Comparison of ENCODE assay signal across 14 cellular contexts in the genomic region with DNA sequence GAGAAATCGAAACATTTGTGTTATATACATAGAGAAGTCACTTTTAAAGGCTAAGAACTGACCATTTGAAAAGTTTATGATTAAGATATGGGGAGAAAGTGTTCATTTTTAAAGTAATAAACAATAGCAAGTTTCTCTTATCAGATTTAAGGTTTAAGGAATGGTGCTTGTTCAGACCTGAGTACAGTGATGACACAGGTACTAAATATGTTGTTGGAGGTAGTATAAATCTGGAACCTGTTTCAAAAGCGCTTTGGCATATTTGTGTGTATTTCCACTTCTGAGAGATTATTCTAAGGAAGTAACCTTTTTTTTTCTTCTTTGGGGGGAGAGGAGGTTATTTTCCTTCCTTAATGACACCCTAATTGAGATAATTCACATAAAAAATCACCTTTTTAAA. TPM values are rescaled to one million over a fixed set of nuclear protein-coding genes. Genes with fewer than 3 reads are reported as not detected.
DNase-seq lines count a peak whose midpoint lies in the region; ATAC-seq, FAIRE-seq and TF ChIP-seq lines count a peak whose summit lies in the region.
"Had no signal": no experiment of that assay in that cellular context is flagged by ENCODE, and none has a peak within 500 bp of the region (broad histone marks: within the 10 kb centered on the region; RNA-seq: fewer than 3 reads in every experiment).

No MANE protein-coding gene starts in this region.

- POLR2A ChIA-PET in activated CD8-positive, alpha-beta T cell treated with anti-CD3 and anti-CD28 coated beads for 36 hours (lab: Charles Lee): interaction anchor here (0.6 to 3.8 kb wide), 3 partner anchors 10 to 69 kb away, joined by 3 to 33 read pairs (median 9); a partner anchor contains a TSS

- peaks cover 0 to 11% of the 10 kb centered on the region in 2 donors for H3K4me1 ChIP-seq in kidney (ENCODE audit: control insufficient read depth in 1 of 2, insufficient read depth in 1 of 2, low read depth in 1 of 2, low read length in 2 of 2)

- H3K4me3 ChIP-seq in kidney (ENCODE audit: low read length in 2 of 2): peak overlapping the region; percentile 37 to 45
- H3K4me3 ChIP-seq: ovary, tibial nerve had no signal

- H3K4me1 Mint-ChIP-seq in T-helper 2 cell treated with Interferon-gamma antibody and Interleukin-4, amounts not matched to agents 5 μg/mL and 100 μg/mL, for 36 hours (ENCODE audit: low read depth): peaks cover 70% of the 10 kb centered on the region
- peaks cover 85% of the 10 kb centered on the region for H3K4me1 Mint-ChIP-seq in activated CD8-positive, alpha-beta T cell treated with anti-CD3 and anti-CD28 coated beads for 36 hours (ENCODE audit: low read depth)
- H3K4me1 Mint-ChIP-seq in stimulated activated memory B cell treated with anti-CD40 and anti-IgM and Interleukin-4, amounts not matched to agents 10 μg/mL and 1 μg/mL and 100 μg/mL, for 72 hours: peaks cover 76% of the 10 kb centered on the region

- peak overlapping the region; percentile 92 for H3K27ac Mint-ChIP-seq in T-helper 2 cell treated with Interferon-gamma antibody and Interleukin-4, amounts not matched to agents 5 μg/mL and 100 μg/mL, for 36 hours
- peak overlapping the region; percentile 98 for H3K27ac Mint-ChIP-seq in activated CD8-positive, alpha-beta T cell treated with anti-CD3 and anti-CD28 coated beads for 36 hours
- H3K27ac Mint-ChIP-seq in stimulated activated memory B cell treated with anti-CD40 and anti-IgM and Interleukin-4, amounts not matched to agents 10 μg/mL and 1 μg/mL and 100 μg/mL, for 72 hours: peak overlapping the region; percentile 85

- FAIRE-seq in kidney (lab: Jason Lieb, UNC): no peak

- no peak for TF ChIP-seq CTCF in activated CD8-positive, alpha-beta T cell treated with anti-CD3 and anti-CD28 coated beads for 36 hours (IDR thresholded peaks at IDR 0.05)
- no peak for TF ChIP-seq CTCF in kidney (IDR thresholded peaks at IDR 0.05; ENCODE audit: borderline replicate concordance, extremely low read depth, insufficient read depth)

- no peak for ATAC-seq in activated CD8-positive, alpha-beta T cell treated with anti-CD3 and anti-CD28 coated beads for 36 hours
- ATAC-seq in stimulated activated memory B cell treated with anti-CD40 and anti-IgM and Interleukin-4, amounts not matched to agents 10 μg/mL and 1 μg/mL and 100 μg/mL, for 72 hours: no peak
- ATAC-seq in HG03565 (IDR thresholded peaks at IDR 0.05; ENCODE audit: unreplicated experiment) (no peak), GM18517 (IDR thresholded peaks at IDR 0.05; ENCODE audit: unreplicated experiment) (no peak)

- peak overlapping the region in 1 of 2 donors; percentile 66 for H3K9ac ChIP-seq in kidney (ENCODE audit: low read length in 2 of 2)

- no peaks in the 10 kb centered on the region for H3K36me3 ChIP-seq in kidney (ENCODE audit: control insufficient read depth in 1 of 2, insufficient read depth in 2 of 2, low read length in 2 of 2)
- H3K36me3 ChIP-seq: ovary, tibial nerve had no signal

- CTCF ChIA-PET in activated CD8-positive, alpha-beta T cell treated with anti-CD3 and anti-CD28 coated beads for 36 hours (lab: Charles Lee): interaction anchor here (3.3 kb wide), 1 partner anchor 16 kb away, joined by 22 read pairs; no protein-coding TSS in a partner anchor

- intact Hi-C loops in activated CD8-positive, alpha-beta T cell treated with anti-CD3 and anti-CD28 coated beads for 36 hours (cut with micrococcal nuclease): no loop called here
- intact Hi-C loops in kidney (cut with DNase I): no loop called here

- H3K36me3 Mint-ChIP-seq in T-helper 2 cell treated with Interferon-gamma antibody and Interleukin-4, amounts not matched to agents 5 μg/mL and 100 μg/mL, for 36 hours (ENCODE audit: low read depth): peaks cover 62% of the 10 kb centered on the region
- peaks cover 62% of the 10 kb centered on the region for H3K36me3 Mint-ChIP-seq in activated CD8-positive, alpha-beta T cell treated with anti-CD3 and anti-CD28 coated beads for 36 hours (ENCODE audit: low read depth)
- peaks cover 6% of the 10 kb centered on the region for H3K36me3 Mint-ChIP-seq in stimulated activated memory B cell treated with anti-CD40 and anti-IgM and Interleukin-4, amounts not matched to agents 10 μg/mL and 1 μg/mL and 100 μg/mL, for 72 hours

- peaks cover 3% of the 10 kb centered on the region for H3K27me3 Mint-ChIP-seq in T-helper 2 cell treated with Interferon-gamma antibody and Interleukin-4, amounts not matched to agents 5 μg/mL and 100 μg/mL, for 36 hours (ENCODE audit: low read depth)
- no peaks in the 10 kb centered on the region for H3K27me3 Mint-ChIP-seq in activated CD8-positive, alpha-beta T cell treated with anti-CD3 and anti-CD28 coated beads for 36 hours
- H3K27me3 Mint-ChIP-seq in stimulated activated memory B cell treated with anti-CD40 and anti-IgM and Interleukin-4, amounts not matched to agents 10 μg/mL and 1 μg/mL and 100 μg/mL, for 72 hours: no peaks in the 10 kb centered on the region

- H3K4me3 Mint-ChIP-seq in T-helper 2 cell treated with Interferon-gamma antibody and Interleukin-4, amounts not matched to agents 5 μg/mL and 100 μg/mL, for 36 hours: peak overlapping the region; percentile 79
- H3K4me3 Mint-ChIP-seq in activated CD8-positive, alpha-beta T cell treated with anti-CD3 and anti-CD28 coated beads for 36 hours: peak overlapping the region; percentile 74
- peak overlapping the region; percentile 53 for H3K4me3 Mint-ChIP-seq in stimulated activated memory B cell treated with anti-CD40 and anti-IgM and Interleukin-4, amounts not matched to agents 10 μg/mL and 1 μg/mL and 100 μg/mL, for 72 hours

- peak overlapping the region; percentile 14 to 26 for H3K27ac ChIP-seq in kidney (ENCODE audit: low read depth in 2 of 2, low read length in 2 of 2)
- H3K27ac ChIP-seq: ovary had no signal

- H3K9me3 ChIP-seq in kidney (ENCODE audit: control insufficient read depth in 1 of 2, low read length in 2 of 2): no peaks in the 10 kb centered on the region
- H3K9me3 ChIP-seq: ovary, tibial nerve had no signal

- DNase-seq in T-helper 2 cell treated with Interferon-gamma antibody and Interleukin-4, amounts not matched to agents 5 μg/mL and 100 μg/mL, for 36 hours (ENCODE audit: low spot score): no peak
- no peak for DNase-seq in T-helper 2 cell
- DNase-seq in activated CD8-positive, alpha-beta T cell treated with anti-CD3 and anti-CD28 coated beads for 36 hours: no peak
- no peak for DNase-seq in kidney
- no peak for DNase-seq in NCI-H510A treated with DMSO at 0.1 percent for 48 hours (lab: John Stamatoyannopoulos, UW)
- DNase-seq: 8988T; activated CD4-positive, alpha-beta T cell treated with anti-CD3 and anti-CD28 coated beads, Interleukin-2, amount 50 U/mL, for 48 hours; NCI-H226; ovary; stimulated activated CD4-positive, alpha-beta T cell treated with anti-CD3 and anti-CD28 coated beads, Interleukin-4, amount 100 ng/mL, for 4 hours had no signal

- H3K9me3 Mint-ChIP-seq in T-helper 2 cell treated with Interferon-gamma antibody and Interleukin-4, amounts not matched to agents 5 μg/mL and 100 μg/mL, for 36 hours: peaks cover 6% of the 10 kb centered on the region
- peaks cover 2% of the 10 kb centered on the region for H3K9me3 Mint-ChIP-seq in activated CD8-positive, alpha-beta T cell treated with anti-CD3 and anti-CD28 coated beads for 36 hours
- no peaks in the 10 kb centered on the region for H3K9me3 Mint-ChIP-seq in stimulated activated memory B cell treated with anti-CD40 and anti-IgM and Interleukin-4, amounts not matched to agents 10 μg/mL and 1 μg/mL and 100 μg/mL, for 72 hours

RNA-seq across cellular contexts. Expression of a gene that starts 18.4 kb away (rescaled TPM):
- total RNA-seq in activated CD8-positive, alpha-beta T cell treated with anti-CD3 and anti-CD28 coated beads for 36 hours: 100 to 1,000 TPM; 100 to 102 TPM
- 90.7 TPM for total RNA-seq in kidney
- 24.8 TPM for polyA plus RNA-seq in kidney (ENCODE audit: insufficient read depth, low read depth, low replicate concordance)
